In the genomic region with DNA sequence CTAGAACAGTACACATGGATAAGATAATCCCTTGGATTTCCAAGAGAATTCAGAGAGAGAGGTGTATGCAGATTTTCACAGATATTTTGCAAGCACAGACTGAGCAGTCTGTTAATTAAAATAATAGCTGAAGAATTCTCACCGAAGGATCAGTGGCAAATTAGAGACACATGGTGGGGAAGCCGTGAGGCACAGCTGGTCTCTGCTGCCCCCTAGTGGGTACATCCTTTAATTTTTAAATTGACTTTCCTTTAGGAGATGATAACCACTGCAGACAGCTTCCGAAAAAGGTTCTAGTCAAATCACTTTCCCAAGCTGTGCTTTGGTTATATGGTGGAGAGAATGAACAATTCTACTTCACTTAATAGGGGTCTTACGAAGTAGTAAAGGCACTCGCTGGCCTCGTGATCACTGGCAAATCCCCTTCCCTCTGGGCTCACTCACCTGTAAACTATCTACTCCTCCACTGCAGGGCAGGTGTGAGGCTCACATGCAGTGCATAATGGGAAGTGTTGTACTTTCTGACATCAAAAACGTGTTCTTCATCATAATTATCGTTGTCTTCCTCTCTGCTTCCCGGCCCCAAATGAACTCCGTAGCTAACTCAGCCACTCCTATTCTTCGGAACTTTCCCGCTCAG, we compare ENCODE assay signal across 8 cellular contexts. TPM values are rescaled to one million over a fixed set of nuclear protein-coding genes. Genes with fewer than 3 reads are reported as not detected.
A peak's percentile ranks its signal among the peaks of the same experiment; 100 is the strongest.
DNase-seq lines count a peak whose midpoint lies in the region; ATAC-seq and TF ChIP-seq lines count a peak whose summit lies in the region.

No MANE protein-coding gene starts in this region.

- H3K36me3 ChIP-seq in GM23248 (ENCODE audit: low read depth), result no peaks in the 10 kb centered on the region
- H3K36me3 ChIP-seq in left lung, result peaks cover 0 to 34% of the 10 kb centered on the region in 2 donors

- H3K9me3 ChIP-seq in GM23248 (ENCODE audit: low read depth) (no peaks in the 10 kb centered on the region), left lung (no peaks in the 10 kb centered on the region)

- no peak overlapping the region for H3K4me2 ChIP-seq in GM23248 (ENCODE audit: unreplicated experiment)

- H3K27ac ChIP-seq in GM23248 (no peak overlapping the region), left lung (no peak overlapping the region)

- no peak overlapping the region for H2AFZ ChIP-seq in GM23248

- peaks cover 14% of the 10 kb centered on the region for H3K79me2 ChIP-seq in GM23248 (ENCODE audit: insufficient read depth)

- peak; percentile 63 to 93 for TF ChIP-seq CTCF in left lung (IDR thresholded peaks at IDR 0.05)

- H3K9me2 ChIP-seq in GM23248 (ENCODE audit: insufficient read depth), result no peaks in the 10 kb centered on the region

- peak; percentile 48 to 58 for DNase-seq in AML-193 (lab: John Stamatoyannopoulos, UW)
- peak; percentile 72 for DNase-seq in GM23248
- DNase-seq in NCI-H2196 treated with DMSO at 0.1 percent for 48 hours (lab: John Stamatoyannopoulos, UW; ENCODE audit: unreplicated experiment), result peak; percentile 20
- peak; percentile 59 for DNase-seq in activated CD4-positive, CD25-positive, alpha-beta regulatory T cell treated with anti-CD3 and anti-CD28 coated beads, Interleukin-2, amount 50 U/mL, for 72 hours
- DNase-seq in cerebellar cortex (ENCODE audit: low spot score), result peak; percentile 82
- DNase-seq in left lung, result no peak
- peak; percentile 15 to 61 (median 57) for DNase-seq in stimulated activated CD4-positive, alpha-beta T cell treated with anti-CD3 and anti-CD28 coated beads, TNF-alpha, amount 100 ng/mL, for 48 hours (ENCODE audit: low read depth in 3 of 3)

- 52 to 53% methylated on average over 12 of the region's 12 CpGs for WGBS in GM23248 (ENCODE audit: low coverage in 1 of 2, low lambda C conversion rate in 2 of 2, missing lambda C conversion rate in 2 of 2), 2 experiments

- no peaks in the 10 kb centered on the region for H4K20me1 ChIP-seq in GM23248 (ENCODE audit: insufficient read depth)

- intact Hi-C loops in left lung (cut with DNase I), result loop anchor here in 1 of 2 donors (5.0 kb wide), 1 partner anchor 398 kb away; no protein-coding TSS in a partner anchor

- peaks cover 13% of the 10 kb centered on the region for H3K4me1 ChIP-seq in GM23248 (ENCODE audit: insufficient read depth)
- no peaks in the 10 kb centered on the region for H3K4me1 ChIP-seq in left lung

- H3K27me3 ChIP-seq in GM23248 (replicated peaks; ENCODE audit: insufficient read depth) (no peaks in the 10 kb centered on the region), left lung (no peaks in the 10 kb centered on the region)

- no peak overlapping the region for H3K4me3 ChIP-seq in GM23248
- no peak overlapping the region for H3K4me3 ChIP-seq in left lung

- no peaks in the 10 kb centered on the region; the same call in 1 of the 2 replicates for H3F3A ChIP-seq in GM23248 (ENCODE audit: insufficient read depth)

- no peak overlapping the region for H3K9ac ChIP-seq in GM23248

- in situ Hi-C loops in GM23248 (cut with MboI), result loop anchor here (10.0 kb wide), 1 partner anchor 295 kb away; no protein-coding TSS in a partner anchor

- ATAC-seq in left lung (peak; percentile 94), HG02840 (IDR thresholded peaks at IDR 0.05; ENCODE audit: low FRiP score, unreplicated experiment) (no peak)

RNA-seq across cellular contexts. Expression of a gene that starts 19.5 kb away (rescaled TPM):
- total RNA-seq in GM23248 (2014; rRNA removed; shearing (Covaris generic)), result 22.3 and 23.0 TPM in 2 replicates
- polyA plus RNA-seq in GM23248 (2016; fragmentation: Nextera tagmentation; extraction: Ambion mirVana), result 35.5 and 37.8 TPM in 2 replicates
- total RNA-seq in left lung, result 10 to 100 TPM; 24.2 to 28.2 TPM

RNA-seq across cellular contexts. Expression of a gene that starts 30.6 kb away (rescaled TPM):
- total RNA-seq in GM23248 (2014; rRNA removed; shearing (Covaris generic)), result 10.7 and 11.5 TPM in 2 replicates
- polyA plus RNA-seq in GM23248 (2016; fragmentation: Nextera tagmentation; extraction: Ambion mirVana), result 2.8 and 2.9 TPM in 2 replicates
- 10 to 100 TPM; 19.2 to 27.6 TPM for total RNA-seq in left lung

Comparison
In these comparisons a context has a peak if more than half of its experiments do, and no peak if none do; other contexts are left out.
1. DNase-seq: peak in AML-193 (2 of 2), GM23248 (single experiment), NCI-H2196 treated with DMSO at 0.1 percent for 48 hours (single experiment), activated CD4-positive, CD25-positive, alpha-beta regulatory T cell treated with anti-CD3 and anti-CD28 coated beads, Interleukin-2, amount 50 U/mL, for 72 hours (single experiment), cerebellar cortex (single experiment) and stimulated activated CD4-positive, alpha-beta T cell treated with anti-CD3 and anti-CD28 coated beads, TNF-alpha, amount 100 ng/mL, for 48 hours (3 of 3); none in left lung (0 of 2).